9 cellular contexts compared by ENCODE assay signal in the genomic region with DNA sequence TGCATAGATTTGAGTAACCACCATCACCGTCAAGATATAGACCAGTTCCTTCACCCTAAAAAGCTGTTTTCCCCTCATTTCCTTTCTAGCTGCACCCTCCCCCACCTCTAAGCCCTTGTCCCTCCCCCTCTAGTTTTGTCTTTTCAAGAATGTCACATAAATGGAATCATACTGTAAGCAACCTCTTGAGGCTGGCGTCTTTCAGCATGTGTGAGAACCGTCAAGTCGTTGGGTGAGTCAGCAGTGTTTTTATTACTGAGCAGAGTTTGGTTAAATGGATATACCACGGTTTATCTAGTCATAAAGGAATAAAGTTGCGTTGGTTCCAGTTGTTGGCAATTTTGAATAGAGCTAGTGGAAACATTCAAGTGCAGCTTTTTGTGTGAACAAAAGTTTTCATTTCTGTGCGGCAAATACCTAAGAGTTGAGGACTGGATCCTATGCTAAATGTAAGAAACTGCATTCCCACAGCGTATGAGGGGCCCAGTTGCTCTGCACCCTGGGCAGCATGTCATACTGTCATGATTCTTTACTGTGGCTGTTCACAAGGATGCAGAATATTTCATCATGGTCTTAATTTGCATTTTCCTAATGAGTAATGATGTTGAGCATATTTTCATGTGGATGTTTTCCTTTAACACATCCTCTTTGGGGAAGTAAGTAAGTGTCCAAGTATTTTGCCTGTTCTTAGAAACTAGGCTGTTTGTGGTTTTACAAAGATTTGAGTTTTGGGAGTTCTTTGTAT.
DNase-seq lines count a peak whose midpoint lies in the region; ATAC-seq and TF ChIP-seq lines count a peak whose summit lies in the region.
"Had no signal": no experiment of that assay in that cellular context is flagged by ENCODE, and none has a peak within 500 bp of the region (broad histone marks: within the 10 kb centered on the region; RNA-seq: fewer than 3 reads in every experiment).

No MANE protein-coding gene starts in this region.

- H3K9me3 ChIP-seq in BE2C, result no peaks in the 10 kb centered on the region

- H3K9me3 Mint-ChIP-seq in activated naive CD8-positive, alpha-beta T cell treated with anti-CD3 and anti-CD28 coated beads, Interleukin-2, amount 10 ng/mL, durations not matched to agents 7 days and 5 days, result no peaks in the 10 kb centered on the region

- H3K27me3 Mint-ChIP-seq in activated naive CD8-positive, alpha-beta T cell treated with anti-CD3 and anti-CD28 coated beads, Interleukin-2, amount 10 ng/mL, durations not matched to agents 7 days and 5 days, result no peaks in the 10 kb centered on the region

- no peak overlapping the region for H3K4me3 Mint-ChIP-seq in activated naive CD8-positive, alpha-beta T cell treated with anti-CD3 and anti-CD28 coated beads, Interleukin-2, amount 10 ng/mL, durations not matched to agents 7 days and 5 days

- DNase-seq in NK-92 treated with Interleukin-12 subunit alpha and Interleukin-12 subunit beta, amount 100 ng/mL, for 24 hours (lab: John Stamatoyannopoulos, UW), result peak; percentile 23
- no peak for DNase-seq in NK-92 (lab: John Stamatoyannopoulos, UW; ENCODE audit: unreplicated experiment)
- DNase-seq in activated naive CD8-positive, alpha-beta T cell treated with anti-CD3 and anti-CD28 coated beads, Interleukin-2, amount 10 ng/mL, durations not matched to agents 7 days and 5 days, result no peak
- peak in 2 of 3 experiments; percentile 20 to 31 for DNase-seq in stimulated activated CD4-positive, alpha-beta T cell treated with anti-CD3 and anti-CD28 coated beads, TNF-alpha, amount 100 ng/mL, for 24 hours (ENCODE audit: low read depth in 3 of 3)
- DNase-seq in retina, result no peak
- DNase-seq in BE2C, result no peak
- DNase-seq: AML-193 had no signal

- H3K36me3 Mint-ChIP-seq in activated naive CD8-positive, alpha-beta T cell treated with anti-CD3 and anti-CD28 coated beads, Interleukin-2, amount 10 ng/mL, durations not matched to agents 7 days and 5 days, result peaks cover 4% of the 10 kb centered on the region

- no peak overlapping the region for H3K4me3 ChIP-seq in BE2C (ENCODE audit: low read depth, low read length)

- ATAC-seq in HG03354 (IDR thresholded peaks at IDR 0.05; ENCODE audit: poor library complexity, severe bottlenecking, unreplicated experiment) (peak; percentile 46), HG03469 (IDR thresholded peaks at IDR 0.05; ENCODE audit: unreplicated experiment) (no peak)
- no peak for ATAC-seq in activated naive CD8-positive, alpha-beta T cell treated with anti-CD3 and anti-CD28 coated beads, Interleukin-2, amount 10 ng/mL, durations not matched to agents 7 days and 5 days (ENCODE audit: low read depth)

- TF ChIP-seq CTCF in BE2C (IDR thresholded peaks at IDR 0.05; ENCODE audit: low read depth, low read length), result no peak

- POLR2A ChIA-PET in activated naive CD8-positive, alpha-beta T cell treated with anti-CD3 and anti-CD28 coated beads, Interleukin-2, amount 10 ng/mL, durations not matched to agents 7 days and 5 days (lab: Charles Lee), result no interaction called here

- H3K4me1 Mint-ChIP-seq in activated naive CD8-positive, alpha-beta T cell treated with anti-CD3 and anti-CD28 coated beads, Interleukin-2, amount 10 ng/mL, durations not matched to agents 7 days and 5 days, result peaks cover 28% of the 10 kb centered on the region

- H3K27ac Mint-ChIP-seq in activated naive CD8-positive, alpha-beta T cell treated with anti-CD3 and anti-CD28 coated beads, Interleukin-2, amount 10 ng/mL, durations not matched to agents 7 days and 5 days, result peak overlapping the region; percentile 1

- no peaks in the 10 kb centered on the region for H3K27me3 ChIP-seq in BE2C

- H3K36me3 ChIP-seq in BE2C, result no peaks in the 10 kb centered on the region

- no peaks in the 10 kb centered on the region for H3K4me1 ChIP-seq in BE2C

Comparison
In these comparisons a context has a peak if more than half of its experiments do, and no peak if none do; other contexts are left out.
1. DNase-seq: peak in NK-92 treated with Interleukin-12 subunit alpha and Interleukin-12 subunit beta, amount 100 ng/mL, for 24 hours (single experiment) and stimulated activated CD4-positive, alpha-beta T cell treated with anti-CD3 and anti-CD28 coated beads, TNF-alpha, amount 100 ng/mL, for 24 hours (2 of 3); none in NK-92 (single experiment), activated naive CD8-positive, alpha-beta T cell treated with anti-CD3 and anti-CD28 coated beads, Interleukin-2, amount 10 ng/mL, durations not matched to agents 7 days and 5 days (single experiment), retina (single experiment) and BE2C (single experiment).